22 cellular contexts compared by ENCODE assay signal in the genomic region with DNA sequence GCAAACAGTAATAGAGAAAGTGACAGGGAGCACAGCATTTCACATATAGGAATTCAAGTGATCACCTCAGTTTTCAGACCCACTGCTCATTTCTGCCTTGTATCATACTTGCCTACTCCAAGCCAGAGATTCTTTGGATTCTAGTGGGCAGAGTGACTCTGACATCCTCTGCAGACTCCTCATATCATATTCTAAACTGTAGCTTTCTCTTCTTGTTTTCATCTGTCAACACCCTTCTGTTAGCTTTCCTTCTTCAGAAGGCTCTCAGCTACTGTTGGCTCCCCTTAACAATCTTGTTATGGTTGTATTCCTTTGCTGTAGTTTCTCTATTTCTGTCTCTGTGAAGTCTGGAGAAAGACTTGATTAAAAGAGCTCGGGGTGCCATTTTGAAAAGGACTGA.
"Had no signal": no experiment of that assay in that cellular context is flagged by ENCODE, and none has a peak within 500 bp of the region (broad histone marks: within the 10 kb centered on the region; RNA-seq: fewer than 3 reads in every experiment).

No MANE protein-coding gene starts in this region.

- H3K4me1 ChIP-seq: gastrocnemius medialis, prostate gland, thyroid gland, vagina had no signal

- ATAC-seq: gastrocnemius medialis; left colon; mucosa of descending colon; natural killer cell treated with Interleukin-12 subunit alpha and Interleukin-12 subunit beta and Interleukin-15 and Interleukin-18, amount 100 ng/mL, for 72 hours; stimulated activated naive B cell treated with anti-CD40 and anti-IgM and Interleukin-4, amounts not matched to agents 10 μg/mL and 1 μg/mL and 100 μg/mL, for 72 hours had no signal

- DNase-seq: cortex of kidney; effector CD4-positive, alpha-beta T cell; foreskin fibroblast; gastrocnemius medialis; head of caudate nucleus; hippocampal formation; left colon; mucosa of descending colon; naive B cell; nucleus accumbens; right cardiac atrium; sigmoid colon; stimulated activated CD4-positive, alpha-beta T cell treated with anti-CD3 and anti-CD28 coated beads, Interleukin-15, amount 100 ng/mL, for 24 hours; stimulated activated CD4-positive, alpha-beta T cell treated with anti-CD3 and anti-CD28 coated beads, Interleukin-2, amount 100 ng/mL, for 48 hours; stimulated activated naive B cell treated with anti-CD40 and anti-IgM and Interleukin-4, amounts not matched to agents 10 μg/mL and 1 μg/mL and 100 μg/mL, for 72 hours; thyroid gland; trophoblast cell had no signal

- H3K4me3 ChIP-seq: gastrocnemius medialis, lung, mucosa of descending colon, prostate gland, sigmoid colon, skin epidermis, thyroid gland, vagina had no signal

- H3K9me3 ChIP-seq: gastrocnemius medialis, prostate gland, sigmoid colon, thyroid gland, vagina had no signal

- H3K27ac ChIP-seq: gastrocnemius medialis, prostate gland, sigmoid colon, skin epidermis, thyroid gland, vagina had no signal

- H3K27me3 ChIP-seq: gastrocnemius medialis, sigmoid colon, thyroid gland, vagina had no signal

- H3K36me3 ChIP-seq: gastrocnemius medialis, prostate gland, sigmoid colon, thyroid gland, vagina had no signal
